8 cellular contexts compared by ENCODE assay signal in genomic region chrX:110180176-110180927, GRCh38.
DNase-seq lines count a peak whose midpoint lies in the region; ATAC-seq and TF ChIP-seq lines count a peak whose summit lies in the region.

No MANE protein-coding gene starts in this region.

- ATAC-seq in GM19467 (IDR thresholded peaks at IDR 0.05; ENCODE audit: unreplicated experiment) (peak; percentile 19), HG03565 (IDR thresholded peaks at IDR 0.05; ENCODE audit: unreplicated experiment) (peak; percentile 5), GM18873 (IDR thresholded peaks at IDR 0.05; ENCODE audit: low FRiP score, unreplicated experiment) (no peak)

- H3K9ac ChIP-seq in fibroblast of lung (ENCODE audit: insufficient read depth, low read length): no peak overlapping the region

- intact Hi-C loops in testis (cut with DNase I; ENCODE audit: low total_unique reads): no loop called here

- H2AFZ ChIP-seq in fibroblast of lung (ENCODE audit: low read length): no peak overlapping the region

- no peaks in the 10 kb centered on the region for H3K9me3 ChIP-seq in fibroblast of lung (ENCODE audit: control insufficient read depth, insufficient read depth, low read depth, low read length)
- H3K9me3 ChIP-seq in testis: no peaks in the 10 kb centered on the region

- H3K27ac ChIP-seq in fibroblast of lung (ENCODE audit: insufficient read depth, low read length) (peak overlapping the region; percentile 43), testis (no peak overlapping the region)

- 67 to 73% methylated on average over 2 of the region's 5 CpGs for WGBS in testis, 2 donors

- H3K4me3 ChIP-seq in fibroblast of lung (replicated peaks in 1 of 4; ENCODE audit: control extremely low read depth in 1 of 4, insufficient read depth in 1 of 4, low read depth in 3 of 4, low read length in 4 of 4) (no peak overlapping the region), testis (no peak overlapping the region)

- peaks cover 8% of the 10 kb centered on the region for H3K4me1 ChIP-seq in fibroblast of lung (ENCODE audit: control insufficient read depth, extremely low read depth, insufficient read depth, low read length)
- H3K4me1 ChIP-seq in testis: no peaks in the 10 kb centered on the region

- peak; percentile 55 to 89 for DNase-seq in fibroblast of lung (ENCODE audit: low read depth in 2 of 2)
- DNase-seq in testis: peak; percentile 34
- no peak for DNase-seq in CD1c-positive myeloid dendritic cell (ENCODE audit: extremely low spot score)
- no peak for DNase-seq in central memory CD4-positive, alpha-beta T cell
- no peak for DNase-seq in NK-92 (lab: John Stamatoyannopoulos, UW; ENCODE audit: unreplicated experiment)

- H4K20me1 ChIP-seq in fibroblast of lung (ENCODE audit: control insufficient read depth, extremely low read depth, insufficient read depth, low read length): no peaks in the 10 kb centered on the region

- H3K79me2 ChIP-seq in fibroblast of lung (ENCODE audit: control insufficient read depth, insufficient read depth, low read length): no peaks in the 10 kb centered on the region

- TF ChIP-seq CTCF in fibroblast of lung (conservative IDR thresholded peaks at IDR 0.05 in 1 of 2, IDR thresholded peaks at IDR 0.05 in 1 of 2; ENCODE audit: low read depth in 1 of 2, low read length in 2 of 2) (no peak), testis (IDR thresholded peaks at IDR 0.05) (no peak)

- peak overlapping the region; percentile 59 for H3K4me2 ChIP-seq in fibroblast of lung (ENCODE audit: extremely low read depth, insufficient read depth, low read length)

- H3K27me3 ChIP-seq in fibroblast of lung (ENCODE audit: control insufficient read depth, insufficient read depth, low read length) (no peaks in the 10 kb centered on the region), testis (no peaks in the 10 kb centered on the region)

- TF ChIP-seq POLR2A in testis (IDR thresholded peaks at IDR 0.05): no peak

- H3K36me3 ChIP-seq in fibroblast of lung (ENCODE audit: control insufficient read depth, insufficient read depth, low read length) (no peaks in the 10 kb centered on the region), testis (ENCODE audit: low read depth, missing control alignments) (no peaks in the 10 kb centered on the region)

Comparison
In these comparisons a context has a peak if more than half of its experiments do, and no peak if none do; other contexts are left out.
1. DNase-seq: peak in fibroblast of lung (2 of 2) and testis (single experiment); none in CD1c-positive myeloid dendritic cell (single experiment), central memory CD4-positive, alpha-beta T cell (single experiment) and NK-92 (single experiment).